ENCODE assay signal across 1 cellular context in genomic region chr2:88016948-88017779, GRCh38.
A peak's percentile ranks its signal among the peaks of the same experiment; 100 is the strongest.
TF ChIP-seq lines count a peak whose summit lies in the region.

No MANE protein-coding gene starts in this region.

TF ChIP-seq in HepG2, 621 proteins besides CTCF, POLR2A, EP300 and RAD21 (continued from another document and continues in another):
- TF ChIP-seq ZNF18 (CRISPR knock-in tag; IDR thresholded peaks at IDR 0.05; ENCODE audit: insufficient replicate concordance), result peak; percentile 84
- 0 out of 2 replicates have a peak, but pooled peaks have one; percentile 9 for TF ChIP-seq ZFP82 (CRISPR knock-in tag; IDR thresholded peaks at IDR 0.05; ENCODE audit: borderline replicate concordance)
- 0 out of 2 replicates have a peak, but pooled peaks have one; percentile 18 for TF ChIP-seq ZNF746 (CRISPR knock-in tag; IDR thresholded peaks at IDR 0.05)
- peak; percentile 3; the same call in 1 of the 2 replicates for TF ChIP-seq ZNF580 (CRISPR knock-in tag; IDR thresholded peaks at IDR 0.05; ENCODE audit: borderline replicate concordance, low read depth)
- peak; percentile 62; the same call in 1 of the 2 replicates for TF ChIP-seq ZNF292 (CRISPR knock-in tag; IDR thresholded peaks at IDR 0.05; ENCODE audit: borderline replicate concordance, low read depth)
- 0 out of 2 replicates have a peak, but pooled peaks have one; percentile 6 for TF ChIP-seq TBX2 (CRISPR knock-in tag; IDR thresholded peaks at IDR 0.05; ENCODE audit: borderline replicate concordance)
- peak in 1 of 2 experiments; percentile 80; a peak in 2 of 4 replicates for TF ChIP-seq HMGXB4 (CRISPR knock-in tag; IDR thresholded peaks at IDR 0.05; ENCODE audit: borderline replicate concordance in 1 of 2, low read depth in 1 of 2)
- 0 out of 2 replicates have a peak, but pooled peaks have one; percentile 87 for TF ChIP-seq ZNF709 (CRISPR knock-in tag; IDR thresholded peaks at IDR 0.05)
- TF ChIP-seq AHR (CRISPR knock-in tag; IDR thresholded peaks at IDR 0.05), result 0 out of 2 replicates have a peak, but pooled peaks have one; percentile 1
- TF ChIP-seq SP5 (CRISPR knock-in tag; IDR thresholded peaks at IDR 0.05; ENCODE audit: borderline replicate concordance, low read depth), result peak; percentile 63
- 0 out of 2 replicates have a peak, but pooled peaks have one; percentile 35 for TF ChIP-seq CC2D1A (CRISPR knock-in tag; IDR thresholded peaks at IDR 0.05)
- 0 out of 2 replicates have a peak, but pooled peaks have one; percentile 25 for TF ChIP-seq ZNF143 (CRISPR knock-in tag; IDR thresholded peaks at IDR 0.05)
- peak; percentile 2 for TF ChIP-seq JARID2 (CRISPR knock-in tag; IDR thresholded peaks at IDR 0.05; ENCODE audit: insufficient replicate concordance)
- peak; percentile 65; the same call in 1 of the 2 replicates for TF ChIP-seq NFKB2 (CRISPR knock-in tag; IDR thresholded peaks at IDR 0.05; ENCODE audit: borderline replicate concordance)
- TF ChIP-seq ZFP36L2 (CRISPR knock-in tag; IDR thresholded peaks at IDR 0.05), result no peak
- peak; percentile 67; the same call in 1 of the 2 replicates for TF ChIP-seq MXD1 (CRISPR knock-in tag; IDR thresholded peaks at IDR 0.05)
- TF ChIP-seq ZNF780A (CRISPR knock-in tag; IDR thresholded peaks at IDR 0.05), result no peak
- no peak for TF ChIP-seq CEBPG (CRISPR knock-in tag; IDR thresholded peaks at IDR 0.05)
- peak; percentile 58 for TF ChIP-seq CSRNP1 (CRISPR knock-in tag; IDR thresholded peaks at IDR 0.05)
- peak; percentile 58; the same call in 1 of the 2 replicates for TF ChIP-seq ZNF510 (CRISPR knock-in tag; IDR thresholded peaks at IDR 0.05; ENCODE audit: low read depth)
- peak; percentile 14 for TF ChIP-seq ZEB1 (IDR thresholded peaks at IDR 0.05; ENCODE audit: insufficient replicate concordance, low read depth)
- 0 out of 2 replicates have a peak, but pooled peaks have one; percentile 51 for TF ChIP-seq ZHX2 (IDR thresholded peaks at IDR 0.05; ENCODE audit: low read depth)
- no peak for TF ChIP-seq ZHX2 (CRISPR knock-in tag; IDR thresholded peaks at IDR 0.05; ENCODE audit: borderline replicate concordance)
- TF ChIP-seq GATAD1 (CRISPR knock-in tag; IDR thresholded peaks at IDR 0.05), result 0 out of 2 replicates have a peak, but pooled peaks have one; percentile 1
- TF ChIP-seq CHD4 (IDR thresholded peaks at IDR 0.05; ENCODE audit: borderline replicate concordance, low read length), result no peak
- 0 out of 2 replicates have a peak, but pooled peaks have one; percentile 61 for TF ChIP-seq CAMTA2 (CRISPR knock-in tag; IDR thresholded peaks at IDR 0.05; ENCODE audit: borderline replicate concordance)
- TF ChIP-seq ZNF891 (CRISPR knock-in tag; IDR thresholded peaks at IDR 0.05), result 0 out of 2 replicates have a peak, but pooled peaks have one; percentile 52
- TF ChIP-seq HNRNPLL (IDR thresholded peaks at IDR 0.05; ENCODE audit: low read depth, low read length, poor library complexity, severe bottlenecking), result peak; percentile 56
- peak; percentile 79 for TF ChIP-seq ZNF563 (CRISPR knock-in tag; IDR thresholded peaks at IDR 0.05)
- TF ChIP-seq SRY (CRISPR knock-in tag; IDR thresholded peaks at IDR 0.05), result peak; percentile 67
- TF ChIP-seq SOX5 (CRISPR knock-in tag; IDR thresholded peaks at IDR 0.05; ENCODE audit: borderline replicate concordance), result no peak
- TF ChIP-seq MEF2D (CRISPR knock-in tag; IDR thresholded peaks at IDR 0.05), result peak; percentile 66; the same call in 1 of the 2 replicates
- peak; percentile 59; the same call in 1 of the 2 replicates for TF ChIP-seq PAX8 (CRISPR knock-in tag; IDR thresholded peaks at IDR 0.05; ENCODE audit: borderline replicate concordance)
- TF ChIP-seq ZNF782 (CRISPR knock-in tag; IDR thresholded peaks at IDR 0.05; ENCODE audit: borderline replicate concordance), result peak; percentile 88; the same call in 1 of the 2 replicates
- peak; percentile 60; the same call in 1 of the 2 replicates for TF ChIP-seq ZNF777 (CRISPR knock-in tag; IDR thresholded peaks at IDR 0.05)
- peak; percentile 11; the same call in 1 of the 2 replicates for TF ChIP-seq MAFG (CRISPR knock-in tag; IDR thresholded peaks at IDR 0.05)
- peak; percentile 68; the same call in 1 of the 2 replicates for TF ChIP-seq ZNF790 (CRISPR knock-in tag; IDR thresholded peaks at IDR 0.05; ENCODE audit: borderline replicate concordance)
- peak; percentile 83 for TF ChIP-seq CCDC6 (CRISPR knock-in tag; IDR thresholded peaks at IDR 0.05)
- TF ChIP-seq EEA1 (CRISPR knock-in tag; IDR thresholded peaks at IDR 0.05; ENCODE audit: borderline replicate concordance), result peak; percentile 21; the same call in 1 of the 2 replicates
- peak; percentile 78 for TF ChIP-seq ARID4A (CRISPR knock-in tag; IDR thresholded peaks at IDR 0.05; ENCODE audit: borderline replicate concordance)
- no peak for TF ChIP-seq FOXJ3 (CRISPR knock-in tag; IDR thresholded peaks at IDR 0.05; ENCODE audit: borderline replicate concordance)
- TF ChIP-seq ZNF275 (CRISPR knock-in tag; IDR thresholded peaks at IDR 0.05; ENCODE audit: borderline replicate concordance), result 0 out of 2 replicates have a peak, but pooled peaks have one; percentile 54
- no peak for TF ChIP-seq TEF (CRISPR knock-in tag; IDR thresholded peaks at IDR 0.05)
